ENCODE assay signal across 3 cellular contexts in genomic region chr1:95124342-95124741, GRCh38.
"Had no signal": no experiment of that assay in that cellular context is flagged by ENCODE, and none has a peak within 500 bp of the region (broad histone marks: within the 10 kb centered on the region; RNA-seq: fewer than 3 reads in every experiment).

No MANE protein-coding gene starts in this region.

- DNase-seq: GDM1, GF-D8 had no signal

- H3K4me3 ChIP-seq: GM12878 had no signal

- ATAC-seq: GM12878 had no signal
